In the genomic region with DNA sequence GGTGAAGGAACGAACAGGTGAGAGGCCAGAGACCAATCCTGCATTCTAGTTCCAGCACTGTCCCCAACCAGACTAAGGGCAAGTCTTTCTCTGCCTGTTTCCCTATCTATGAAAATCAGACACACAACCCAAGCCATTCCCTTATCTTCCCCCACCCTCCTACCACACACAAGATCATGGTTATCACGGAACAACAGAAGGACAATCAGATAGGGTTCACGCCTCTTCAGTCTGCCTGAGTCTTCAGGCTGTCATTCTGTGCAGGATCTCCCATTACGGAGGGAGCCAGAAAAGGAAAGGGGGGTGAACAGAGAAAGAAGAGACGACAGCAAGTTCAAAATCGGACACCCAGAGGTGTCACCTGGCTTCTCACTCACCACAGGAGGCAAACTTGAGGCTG, we compare ENCODE assay signal across 36 cellular contexts. TPM values are rescaled to one million over a fixed set of nuclear protein-coding genes. Genes with fewer than 3 reads are reported as not detected.
"Had no signal": no experiment of that assay in that cellular context is flagged by ENCODE, and none has a peak within 500 bp of the region (broad histone marks: within the 10 kb centered on the region; RNA-seq: fewer than 3 reads in every experiment).

No MANE protein-coding gene starts in this region.

- FAIRE-seq: astrocyte, RCC 7860 had no signal

- H2AFZ ChIP-seq: PC-9 had no signal

- H3K27ac Mint-ChIP-seq: activated B cell treated with CpG ODN at 0.5 μM for 24 hours; activated CD8-positive, alpha-beta T cell treated with anti-CD3 and anti-CD28 coated beads for 36 hours; activated naive CD4-positive, alpha-beta T cell treated with anti-CD3 and anti-CD28 coated beads for 36 hours; activated naive CD4-positive, alpha-beta T cell treated with anti-CD3 and anti-CD28 coated beads, Interleukin-2, amount 50 U/mL, for 72 hours; activated T-cell treated with anti-CD3 and anti-CD28 coated beads, Interleukin-2, amount 50 U/mL, for 72 hours; activated T-helper 17 cell treated with anti-CD3 and anti-CD28 coated beads, Interleukin-2, amount 50 U/mL, for 72 hours had no signal

- H3K27me3 ChIP-seq: body of pancreas had no signal

- ATAC-seq: activated CD8-positive, alpha-beta T cell treated with anti-CD3 and anti-CD28 coated beads for 36 hours; activated naive CD4-positive, alpha-beta T cell treated with anti-CD3 and anti-CD28 coated beads, Interleukin-2, amount 50 U/mL, for 72 hours; activated T-cell treated with anti-CD3 and anti-CD28 coated beads, Interleukin-2, amount 50 U/mL, for 72 hours; activated T-helper 17 cell treated with anti-CD3 and anti-CD28 coated beads, Interleukin-2, amount 50 U/mL, for 72 hours; body of pancreas; Right ventricle myocardium inferior had no signal

- DNase-seq: activated B cell treated with CpG ODN at 0.5 μM for 24 hours; activated CD4-positive, alpha-beta T cell treated with anti-CD3 and anti-CD28 coated beads for 4 hours; activated CD4-positive, CD25-positive, alpha-beta regulatory T cell treated with anti-CD3 and anti-CD28 coated beads, Interleukin-2, amount 50 U/mL, for 72 hours; activated CD8-positive, alpha-beta T cell treated with anti-CD3 and anti-CD28 coated beads for 36 hours; activated gamma-delta T cell treated with Interleukin-2 at 50 U/mL for 16 hours; activated naive CD4-positive, alpha-beta T cell treated with anti-CD3 and anti-CD28 coated beads for 36 hours; activated T-cell treated with anti-CD3 and anti-CD28 coated beads, Interleukin-2, amount 50 U/mL, for 1 hour; activated T-cell treated with anti-CD3 and anti-CD28 coated beads, Interleukin-2, amount 50 U/mL, for 72 hours; adrenal gland; body of pancreas; NCI-H1092 treated with DMSO at 0.1 percent for 48 hours; NCI-H1417; NCI-H187 treated with DMSO at 0.1 percent for 48 hours; NCI-H345; NCI-H526; NCI-H748 treated with DMSO at 0.1 percent for 48 hours; NK-92 treated with Interleukin-12 subunit alpha and Interleukin-12 subunit beta, amount 100 ng/mL, for 24 hours; PC-9; SIG-M5; SW 1271; T-helper 1 cell; T-helper 2 cell; T-helper 9 cell had no signal

- H3K36me3 ChIP-seq: adrenal gland, breast epithelium had no signal

- H3K4me3 Mint-ChIP-seq: activated B cell treated with CpG ODN at 0.5 μM for 24 hours; activated CD8-positive, alpha-beta T cell treated with anti-CD3 and anti-CD28 coated beads for 36 hours; activated naive CD4-positive, alpha-beta T cell treated with anti-CD3 and anti-CD28 coated beads for 36 hours; activated T-cell treated with anti-CD3 and anti-CD28 coated beads, Interleukin-2, amount 50 U/mL, for 72 hours; activated T-helper 17 cell treated with anti-CD3 and anti-CD28 coated beads, Interleukin-2, amount 50 U/mL, for 72 hours had no signal

- H3K4me1 Mint-ChIP-seq: activated T-helper 17 cell treated with anti-CD3 and anti-CD28 coated beads, Interleukin-2, amount 50 U/mL, for 72 hours had no signal

- H3K4me2 ChIP-seq: PC-9 had no signal

- H3K27ac ChIP-seq: adrenal gland, body of pancreas, breast epithelium, PC-9, RWPE1, VCaP had no signal

- H3K36me3 Mint-ChIP-seq: activated naive CD4-positive, alpha-beta T cell treated with anti-CD3 and anti-CD28 coated beads, Interleukin-2, amount 50 U/mL, for 72 hours had no signal

- H3K9me3 ChIP-seq: adrenal gland, body of pancreas had no signal

- H3K4me1 ChIP-seq: adrenal gland, body of pancreas, breast epithelium had no signal

- H3K9me3 Mint-ChIP-seq: activated naive CD4-positive, alpha-beta T cell treated with anti-CD3 and anti-CD28 coated beads for 36 hours; activated naive CD4-positive, alpha-beta T cell treated with anti-CD3 and anti-CD28 coated beads, Interleukin-2, amount 50 U/mL, for 72 hours; activated T-helper 17 cell treated with anti-CD3 and anti-CD28 coated beads, Interleukin-2, amount 50 U/mL, for 72 hours had no signal

- H3K4me3 ChIP-seq: adrenal gland, body of pancreas, breast epithelium, PC-9 had no signal

RNA-seq across cellular contexts. Expression of a gene that starts 11.1 kb away (rescaled TPM):
- total RNA-seq: activated B cell treated with CpG ODN at 0.5 μM for 24 hours; activated CD8-positive, alpha-beta memory T cell treated with anti-CD3 and anti-CD28 coated beads for 36 hours; activated CD8-positive, alpha-beta T cell treated with anti-CD3 and anti-CD28 coated beads for 36 hours; activated naive CD4-positive, alpha-beta T cell treated with anti-CD3 and anti-CD28 coated beads for 36 hours; activated naive CD4-positive, alpha-beta T cell treated with anti-CD3 and anti-CD28 coated beads, Interleukin-2, amount 50 U/mL, for 72 hours; activated T-cell treated with anti-CD3 and anti-CD28 coated beads, Interleukin-2, amount 50 U/mL, for 72 hours; activated T-helper 17 cell treated with anti-CD3 and anti-CD28 coated beads, Interleukin-2, amount 50 U/mL, for 72 hours; adrenal gland; astrocyte; body of pancreas; breast epithelium; cardiac septum; M059J; NCI-H460; PC-9; Right ventricle myocardium inferior; SK-MEL-5 had no signal
- polyA plus RNA-seq: adrenal gland had no signal
